In the genomic region with DNA sequence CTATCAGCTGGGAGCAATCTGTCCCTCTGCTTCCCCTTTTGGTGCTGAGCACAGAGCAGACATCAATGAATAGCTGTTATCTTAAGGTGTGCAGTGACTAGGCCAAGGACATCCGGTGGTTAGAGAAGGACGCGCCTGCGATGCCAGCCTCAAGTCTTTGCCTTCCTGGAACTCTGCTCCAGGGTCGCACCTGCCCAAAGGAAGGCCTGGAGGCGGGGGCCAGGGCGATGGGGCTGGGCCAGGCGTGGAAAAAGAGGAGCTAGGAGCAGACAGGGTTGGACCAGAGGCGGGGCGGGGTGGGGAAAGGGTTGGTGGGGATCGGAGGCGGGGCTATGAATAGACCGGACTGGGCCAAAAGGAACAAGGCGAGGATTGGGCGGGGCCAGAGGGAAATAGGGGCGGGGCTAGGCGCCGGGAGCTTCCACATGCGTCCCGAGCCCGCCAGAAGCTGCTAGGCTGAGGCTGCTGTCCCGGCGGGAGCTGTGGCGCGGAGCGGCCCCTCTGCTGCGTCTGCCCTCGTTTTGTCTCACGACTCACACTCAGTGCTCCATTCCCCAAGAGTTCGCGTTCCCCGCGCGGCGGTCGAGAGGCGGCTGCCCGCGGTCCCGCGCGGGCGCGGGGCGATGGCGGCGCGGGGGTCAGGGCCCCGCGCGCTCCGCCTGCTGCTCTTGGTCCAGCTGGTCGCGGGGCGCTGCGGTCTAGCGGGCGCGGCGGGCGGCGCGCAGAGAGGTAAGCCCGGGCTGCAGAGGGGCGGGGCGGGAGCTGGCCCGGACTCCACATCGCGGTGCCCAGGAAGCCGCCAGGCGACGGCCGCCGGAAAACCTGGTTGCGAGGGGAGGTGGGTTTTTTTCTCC, we compare ENCODE assay signal across 1 cellular context.
TF ChIP-seq lines count a peak whose summit lies in the region.

A gene (plus strand): TSS at position 424 of the 854 bp plus-strand sequence. CDS start 200 bp downstream, at position 624.

TF ChIP-seq in HepG2, 621 proteins besides CTCF, POLR2A, EP300 and RAD21 (continued from another document and continues in another):
- TF ChIP-seq MAZ (IDR thresholded peaks at IDR 0.05; ENCODE audit: borderline replicate concordance, low read depth, low read length): no peak
- TF ChIP-seq MAZ (CRISPR knock-in tag; IDR thresholded peaks at IDR 0.05; ENCODE audit: low read depth): peak; percentile 66; the same call in 1 of the 2 replicates
- no peak for TF ChIP-seq SP1 (IDR thresholded peaks at IDR 0.05)
- TF ChIP-seq SP1 (CRISPR knock-in tag; IDR thresholded peaks at IDR 0.05): peak; percentile 48; the same call in 1 of the 2 replicates
- TF ChIP-seq RFXAP (CRISPR knock-in tag; IDR thresholded peaks at IDR 0.05; ENCODE audit: borderline replicate concordance): peak; percentile 68; the same call in 1 of the 2 replicates
- no peak for TF ChIP-seq ZNF451 (CRISPR knock-in tag; IDR thresholded peaks at IDR 0.05)
- TF ChIP-seq GFI1 (CRISPR knock-in tag; IDR thresholded peaks at IDR 0.05; ENCODE audit: borderline replicate concordance): no peak
- no peak for TF ChIP-seq REXO4 (CRISPR knock-in tag; IDR thresholded peaks at IDR 0.05; ENCODE audit: borderline replicate concordance)
- no peak for TF ChIP-seq ZNF652 (CRISPR knock-in tag; IDR thresholded peaks at IDR 0.05; ENCODE audit: borderline replicate concordance, low read depth)
- TF ChIP-seq, protein P1, sequence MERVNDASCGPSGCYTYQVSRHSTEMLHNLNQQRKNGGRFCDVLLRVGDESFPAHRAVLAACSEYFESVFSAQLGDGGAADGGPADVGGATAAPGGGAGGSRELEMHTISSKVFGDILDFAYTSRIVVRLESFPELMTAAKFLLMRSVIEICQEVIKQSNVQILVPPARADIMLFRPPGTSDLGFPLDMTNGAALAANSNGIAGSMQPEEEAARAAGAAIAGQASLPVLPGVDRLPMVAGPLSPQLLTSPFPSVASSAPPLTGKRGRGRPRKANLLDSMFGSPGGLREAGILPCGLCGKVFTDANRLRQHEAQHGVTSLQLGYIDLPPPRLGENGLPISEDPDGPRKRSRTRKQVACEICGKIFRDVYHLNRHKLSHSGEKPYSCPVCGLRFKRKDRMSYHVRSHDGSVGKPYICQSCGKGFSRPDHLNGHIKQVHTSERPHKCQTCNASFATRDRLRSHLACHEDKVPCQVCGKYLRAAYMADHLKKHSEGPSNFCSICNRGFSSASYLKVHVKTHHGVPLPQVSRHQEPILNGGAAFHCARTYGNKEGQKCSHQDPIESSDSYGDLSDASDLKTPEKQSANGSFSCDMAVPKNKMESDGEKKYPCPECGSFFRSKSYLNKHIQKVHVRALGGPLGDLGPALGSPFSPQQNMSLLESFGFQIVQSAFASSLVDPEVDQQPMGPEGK (CRISPR knock-in tag; IDR thresholded peaks at IDR 0.05): peak; percentile 19; the same call in 1 of the 2 replicates
- 0 out of 2 replicates have a peak, but pooled peaks have one; percentile 15 for TF ChIP-seq ZMYM3 (CRISPR knock-in tag; IDR thresholded peaks at IDR 0.05)
- no peak for TF ChIP-seq KDM1A (CRISPR knock-in tag; IDR thresholded peaks at IDR 0.05)
- TF ChIP-seq ASH2L (IDR thresholded peaks at IDR 0.05; ENCODE audit: insufficient read length, low read depth, low read length): no peak
- no peak for TF ChIP-seq ZNF792 (CRISPR knock-in tag; IDR thresholded peaks at IDR 0.05)
- no peak for TF ChIP-seq ZNF605 (CRISPR knock-in tag; IDR thresholded peaks at IDR 0.05)
- no peak for TF ChIP-seq RELA (CRISPR knock-in tag; IDR thresholded peaks at IDR 0.05)
- TF ChIP-seq, protein P2, sequence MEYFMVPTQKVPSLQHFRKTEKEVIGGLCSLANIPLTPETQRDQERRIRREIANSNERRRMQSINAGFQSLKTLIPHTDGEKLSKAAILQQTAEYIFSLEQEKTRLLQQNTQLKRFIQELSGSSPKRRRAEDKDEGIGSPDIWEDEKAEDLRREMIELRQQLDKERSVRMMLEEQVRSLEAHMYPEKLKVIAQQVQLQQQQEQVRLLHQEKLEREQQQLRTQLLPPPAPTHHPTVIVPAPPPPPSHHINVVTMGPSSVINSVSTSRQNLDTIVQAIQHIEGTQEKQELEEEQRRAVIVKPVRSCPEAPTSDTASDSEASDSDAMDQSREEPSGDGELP (IDR thresholded peaks at IDR 0.05; ENCODE audit: borderline replicate concordance, low read depth): peak; percentile 44; the same call in 1 of the 2 replicates
- no peak for TF ChIP-seq ZNF839 (CRISPR knock-in tag; IDR thresholded peaks at IDR 0.05; ENCODE audit: borderline replicate concordance)
- TF ChIP-seq, protein P3, sequence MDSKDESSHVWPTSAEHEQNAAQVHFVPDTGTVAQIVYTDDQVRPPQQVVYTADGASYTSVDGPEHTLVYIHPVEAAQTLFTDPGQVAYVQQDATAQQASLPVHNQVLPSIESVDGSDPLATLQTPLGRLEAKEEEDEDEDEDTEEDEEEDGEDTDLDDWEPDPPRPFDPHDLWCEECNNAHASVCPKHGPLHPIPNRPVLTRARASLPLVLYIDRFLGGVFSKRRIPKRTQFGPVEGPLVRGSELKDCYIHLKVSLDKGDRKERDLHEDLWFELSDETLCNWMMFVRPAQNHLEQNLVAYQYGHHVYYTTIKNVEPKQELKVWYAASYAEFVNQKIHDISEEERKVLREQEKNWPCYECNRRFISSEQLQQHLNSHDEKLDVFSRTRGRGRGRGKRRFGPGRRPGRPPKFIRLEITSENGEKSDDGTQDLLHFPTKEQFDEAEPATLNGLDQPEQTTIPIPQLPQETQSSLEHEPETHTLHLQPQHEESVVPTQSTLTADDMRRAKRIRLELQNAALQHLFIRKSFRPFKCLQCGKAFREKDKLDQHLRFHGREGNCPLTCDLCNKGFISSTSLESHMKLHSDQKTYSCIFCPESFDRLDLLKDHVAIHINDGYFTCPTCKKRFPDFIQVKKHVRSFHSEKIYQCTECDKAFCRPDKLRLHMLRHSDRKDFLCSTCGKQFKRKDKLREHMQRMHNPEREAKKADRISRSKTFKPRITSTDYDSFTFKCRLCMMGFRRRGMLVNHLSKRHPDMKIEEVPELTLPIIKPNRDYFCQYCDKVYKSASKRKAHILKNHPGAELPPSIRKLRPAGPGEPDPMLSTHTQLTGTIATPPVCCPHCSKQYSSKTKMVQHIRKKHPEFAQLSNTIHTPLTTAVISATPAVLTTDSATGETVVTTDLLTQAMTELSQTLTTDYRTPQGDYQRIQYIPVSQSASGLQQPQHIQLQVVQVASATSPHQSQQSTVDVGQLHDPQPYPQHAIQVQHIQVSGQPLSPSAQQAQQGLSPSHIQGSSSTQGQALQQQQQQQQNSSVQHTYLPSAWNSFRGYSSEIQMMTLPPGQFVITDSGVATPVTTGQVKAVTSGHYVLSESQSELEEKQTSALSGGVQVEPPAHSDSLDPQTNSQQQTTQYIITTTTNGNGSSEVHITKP (CRISPR knock-in tag; IDR thresholded peaks at IDR 0.05; ENCODE audit: low read depth): no peak
- TF ChIP-seq PHF20 (CRISPR knock-in tag; IDR thresholded peaks at IDR 0.05): peak; percentile 21; the same call in 1 of the 2 replicates
- TF ChIP-seq ARNT (IDR thresholded peaks at IDR 0.05): no peak
- no peak for TF ChIP-seq MAFG (CRISPR knock-in tag; IDR thresholded peaks at IDR 0.05)
- no peak for TF ChIP-seq ZNF274 (CRISPR knock-in tag; IDR thresholded peaks at IDR 0.05)
- no peak for TF ChIP-seq ZNF674 (CRISPR knock-in tag; IDR thresholded peaks at IDR 0.05; ENCODE audit: low read depth)
- no peak for TF ChIP-seq SNAI1 (CRISPR knock-in tag; IDR thresholded peaks at IDR 0.05; ENCODE audit: borderline replicate concordance)
- TF ChIP-seq HOXA7 (CRISPR knock-in tag; IDR thresholded peaks at IDR 0.05): no peak
- no peak for TF ChIP-seq THYN1 (CRISPR knock-in tag; IDR thresholded peaks at IDR 0.05; ENCODE audit: borderline replicate concordance, low read depth)
- TF ChIP-seq SP4 (CRISPR knock-in tag; IDR thresholded peaks at IDR 0.05): peak; percentile 67; the same call in 1 of the 2 replicates
- TF ChIP-seq ZSCAN12 (CRISPR knock-in tag; IDR thresholded peaks at IDR 0.05): no peak
- 0 out of 2 replicates have a peak, but pooled peaks have one; percentile 23 for TF ChIP-seq ZNF121 (CRISPR knock-in tag; IDR thresholded peaks at IDR 0.05)
- peak; percentile 29 for TF ChIP-seq HNRNPLL (IDR thresholded peaks at IDR 0.05; ENCODE audit: low read depth, low read length, poor library complexity, severe bottlenecking)
- peak; percentile 55 for TF ChIP-seq SAP130 (CRISPR knock-in tag; IDR thresholded peaks at IDR 0.05; ENCODE audit: low read depth)
- no peak for TF ChIP-seq ZBTB7B (CRISPR knock-in tag; IDR thresholded peaks at IDR 0.05)
- no peak for TF ChIP-seq MAFK (conservative IDR thresholded peaks at IDR 0.05 in 1 of 2, IDR thresholded peaks at IDR 0.05 in 1 of 2; ENCODE audit: low read length in 2 of 2)
- no peak for TF ChIP-seq ZNF614 (CRISPR knock-in tag; IDR thresholded peaks at IDR 0.05; ENCODE audit: borderline replicate concordance)
- TF ChIP-seq STAT5B (CRISPR knock-in tag; IDR thresholded peaks at IDR 0.05): no peak
- 0 out of 3 replicates have a peak, but pooled peaks have one; percentile 23 for TF ChIP-seq MXI1 (IDR thresholded peaks at IDR 0.05; ENCODE audit: borderline replicate concordance, low read depth, low read length)
- no peak for TF ChIP-seq HNF4G (IDR thresholded peaks at IDR 0.05; ENCODE audit: borderline replicate concordance, low read depth, low read length)
- no peak for TF ChIP-seq HNF4G (CRISPR knock-in tag; IDR thresholded peaks at IDR 0.05; ENCODE audit: borderline replicate concordance, low read depth)
- no peak for TF ChIP-seq NFE2L1 (CRISPR knock-in tag; IDR thresholded peaks at IDR 0.05; ENCODE audit: borderline replicate concordance)
- TF ChIP-seq ZNF615 (CRISPR knock-in tag; IDR thresholded peaks at IDR 0.05; ENCODE audit: borderline replicate concordance): no peak
- TF ChIP-seq ZNF282 (IDR thresholded peaks at IDR 0.05; ENCODE audit: partially characterized antibody): no peak
- TF ChIP-seq, protein P4, sequence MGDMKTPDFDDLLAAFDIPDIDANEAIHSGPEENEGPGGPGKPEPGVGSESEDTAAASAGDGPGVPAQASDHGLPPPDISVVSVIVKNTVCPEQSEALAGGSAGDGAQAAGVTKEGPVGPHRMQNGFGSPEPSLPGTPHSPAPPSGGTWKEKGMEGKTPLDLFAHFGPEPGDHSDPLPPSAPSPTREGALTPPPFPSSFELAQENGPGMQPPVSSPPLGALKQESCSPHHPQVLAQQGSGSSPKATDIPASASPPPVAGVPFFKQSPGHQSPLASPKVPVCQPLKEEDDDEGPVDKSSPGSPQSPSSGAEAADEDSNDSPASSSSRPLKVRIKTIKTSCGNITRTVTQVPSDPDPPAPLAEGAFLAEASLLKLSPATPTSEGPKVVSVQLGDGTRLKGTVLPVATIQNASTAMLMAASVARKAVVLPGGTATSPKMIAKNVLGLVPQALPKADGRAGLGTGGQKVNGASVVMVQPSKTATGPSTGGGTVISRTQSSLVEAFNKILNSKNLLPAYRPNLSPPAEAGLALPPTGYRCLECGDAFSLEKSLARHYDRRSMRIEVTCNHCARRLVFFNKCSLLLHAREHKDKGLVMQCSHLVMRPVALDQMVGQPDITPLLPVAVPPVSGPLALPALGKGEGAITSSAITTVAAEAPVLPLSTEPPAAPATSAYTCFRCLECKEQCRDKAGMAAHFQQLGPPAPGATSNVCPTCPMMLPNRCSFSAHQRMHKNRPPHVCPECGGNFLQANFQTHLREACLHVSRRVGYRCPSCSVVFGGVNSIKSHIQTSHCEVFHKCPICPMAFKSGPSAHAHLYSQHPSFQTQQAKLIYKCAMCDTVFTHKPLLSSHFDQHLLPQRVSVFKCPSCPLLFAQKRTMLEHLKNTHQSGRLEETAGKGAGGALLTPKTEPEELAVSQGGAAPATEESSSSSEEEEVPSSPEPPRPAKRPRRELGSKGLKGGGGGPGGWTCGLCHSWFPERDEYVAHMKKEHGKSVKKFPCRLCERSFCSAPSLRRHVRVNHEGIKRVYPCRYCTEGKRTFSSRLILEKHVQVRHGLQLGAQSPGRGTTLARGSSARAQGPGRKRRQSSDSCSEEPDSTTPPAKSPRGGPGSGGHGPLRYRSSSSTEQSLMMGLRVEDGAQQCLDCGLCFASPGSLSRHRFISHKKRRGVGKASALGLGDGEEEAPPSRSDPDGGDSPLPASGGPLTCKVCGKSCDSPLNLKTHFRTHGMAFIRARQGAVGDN (CRISPR knock-in tag; IDR thresholded peaks at IDR 0.05): peak; percentile 63; the same call in 1 of the 2 replicates
- TF ChIP-seq, protein P5, sequence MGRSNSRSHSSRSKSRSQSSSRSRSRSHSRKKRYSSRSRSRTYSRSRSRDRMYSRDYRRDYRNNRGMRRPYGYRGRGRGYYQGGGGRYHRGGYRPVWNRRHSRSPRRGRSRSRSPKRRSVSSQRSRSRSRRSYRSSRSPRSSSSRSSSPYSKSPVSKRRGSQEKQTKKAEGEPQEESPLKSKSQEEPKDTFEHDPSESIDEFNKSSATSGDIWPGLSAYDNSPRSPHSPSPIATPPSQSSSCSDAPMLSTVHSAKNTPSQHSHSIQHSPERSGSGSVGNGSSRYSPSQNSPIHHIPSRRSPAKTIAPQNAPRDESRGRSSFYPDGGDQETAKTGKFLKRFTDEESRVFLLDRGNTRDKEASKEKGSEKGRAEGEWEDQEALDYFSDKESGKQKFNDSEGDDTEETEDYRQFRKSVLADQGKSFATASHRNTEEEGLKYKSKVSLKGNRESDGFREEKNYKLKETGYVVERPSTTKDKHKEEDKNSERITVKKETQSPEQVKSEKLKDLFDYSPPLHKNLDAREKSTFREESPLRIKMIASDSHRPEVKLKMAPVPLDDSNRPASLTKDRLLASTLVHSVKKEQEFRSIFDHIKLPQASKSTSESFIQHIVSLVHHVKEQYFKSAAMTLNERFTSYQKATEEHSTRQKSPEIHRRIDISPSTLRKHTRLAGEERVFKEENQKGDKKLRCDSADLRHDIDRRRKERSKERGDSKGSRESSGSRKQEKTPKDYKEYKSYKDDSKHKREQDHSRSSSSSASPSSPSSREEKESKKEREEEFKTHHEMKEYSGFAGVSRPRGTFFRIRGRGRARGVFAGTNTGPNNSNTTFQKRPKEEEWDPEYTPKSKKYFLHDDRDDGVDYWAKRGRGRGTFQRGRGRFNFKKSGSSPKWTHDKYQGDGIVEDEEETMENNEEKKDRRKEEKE (IDR thresholded peaks at IDR 0.05): no peak
- TF ChIP-seq, protein P6, sequence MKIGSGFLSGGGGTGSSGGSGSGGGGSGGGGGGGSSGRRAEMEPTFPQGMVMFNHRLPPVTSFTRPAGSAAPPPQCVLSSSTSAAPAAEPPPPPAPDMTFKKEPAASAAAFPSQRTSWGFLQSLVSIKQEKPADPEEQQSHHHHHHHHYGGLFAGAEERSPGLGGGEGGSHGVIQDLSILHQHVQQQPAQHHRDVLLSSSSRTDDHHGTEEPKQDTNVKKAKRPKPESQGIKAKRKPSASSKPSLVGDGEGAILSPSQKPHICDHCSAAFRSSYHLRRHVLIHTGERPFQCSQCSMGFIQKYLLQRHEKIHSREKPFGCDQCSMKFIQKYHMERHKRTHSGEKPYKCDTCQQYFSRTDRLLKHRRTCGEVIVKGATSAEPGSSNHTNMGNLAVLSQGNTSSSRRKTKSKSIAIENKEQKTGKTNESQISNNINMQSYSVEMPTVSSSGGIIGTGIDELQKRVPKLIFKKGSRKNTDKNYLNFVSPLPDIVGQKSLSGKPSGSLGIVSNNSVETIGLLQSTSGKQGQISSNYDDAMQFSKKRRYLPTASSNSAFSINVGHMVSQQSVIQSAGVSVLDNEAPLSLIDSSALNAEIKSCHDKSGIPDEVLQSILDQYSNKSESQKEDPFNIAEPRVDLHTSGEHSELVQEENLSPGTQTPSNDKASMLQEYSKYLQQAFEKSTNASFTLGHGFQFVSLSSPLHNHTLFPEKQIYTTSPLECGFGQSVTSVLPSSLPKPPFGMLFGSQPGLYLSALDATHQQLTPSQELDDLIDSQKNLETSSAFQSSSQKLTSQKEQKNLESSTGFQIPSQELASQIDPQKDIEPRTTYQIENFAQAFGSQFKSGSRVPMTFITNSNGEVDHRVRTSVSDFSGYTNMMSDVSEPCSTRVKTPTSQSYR (CRISPR knock-in tag; IDR thresholded peaks at IDR 0.05; ENCODE audit: borderline replicate concordance): no peak
- no peak for TF ChIP-seq TOPORS (CRISPR knock-in tag; IDR thresholded peaks at IDR 0.05)
